ENCODE assay signal across 10 cellular contexts in the genomic region with DNA sequence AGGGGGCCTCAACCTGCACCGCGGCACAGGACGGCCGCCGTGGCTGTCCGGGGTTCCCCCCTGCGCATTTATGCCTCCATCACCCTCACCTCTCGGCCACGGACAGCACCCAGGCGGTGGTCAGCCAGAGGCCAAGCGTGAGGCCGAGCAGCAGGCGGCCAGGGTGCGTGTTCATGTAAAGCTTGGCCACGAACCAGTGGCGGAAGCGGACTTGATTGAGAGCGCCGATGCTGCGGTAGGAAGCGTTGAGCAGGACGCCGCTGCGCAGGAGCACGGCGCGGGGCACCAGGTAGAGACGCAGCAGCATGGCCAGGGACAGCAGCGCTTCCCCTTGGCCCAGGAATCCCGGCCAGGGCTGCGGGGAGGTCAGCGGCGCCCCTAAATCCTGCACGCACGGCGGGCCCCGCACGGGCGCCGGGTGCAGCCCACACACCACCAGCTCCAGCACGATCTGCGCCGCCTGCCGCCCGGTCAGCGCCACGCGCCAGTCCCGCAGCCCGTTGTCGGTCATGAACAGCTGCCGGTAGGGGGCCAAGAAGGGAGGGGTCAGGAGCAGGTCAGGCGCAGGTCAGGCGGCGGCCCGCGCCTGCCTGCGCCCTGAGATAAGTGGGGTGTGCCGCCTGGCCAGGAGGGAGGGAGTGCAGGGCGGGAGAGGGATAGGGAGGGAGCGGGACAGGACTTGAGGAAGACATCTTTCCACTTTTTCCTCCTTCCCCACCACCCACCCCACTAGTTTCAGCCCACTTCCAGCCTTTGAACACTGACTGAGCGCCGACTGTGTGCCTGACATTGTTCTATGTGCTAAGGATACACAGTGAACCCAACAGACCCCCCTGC. TPM values are rescaled to one million over a fixed set of nuclear protein-coding genes. Genes with fewer than 3 reads are reported as not detected.
DNase-seq lines count a peak whose midpoint lies in the region; ATAC-seq, FAIRE-seq and TF ChIP-seq lines count a peak whose summit lies in the region.
"Had no signal": no experiment of that assay in that cellular context is flagged by ENCODE, and none has a peak within 500 bp of the region (broad histone marks: within the 10 kb centered on the region; RNA-seq: fewer than 3 reads in every experiment).

No MANE protein-coding gene starts in this region.

- H3K9me3 Mint-ChIP-seq in activated naive CD4-positive, alpha-beta T cell treated with anti-CD3 and anti-CD28 coated beads, Interleukin-2, amount 10 ng/mL, durations not matched to agents 7 days and 5 days = no peaks in the 10 kb centered on the region

- DNase-seq in GM23248 (peak; percentile 79), bronchial epithelial cell (ENCODE audit: low read depth) (peak; percentile 39), sigmoid colon (no peak), COLO829 (ENCODE audit: low spot score) (no peak)
- no peak for DNase-seq in activated naive CD4-positive, alpha-beta T cell treated with anti-CD3 and anti-CD28 coated beads, Interleukin-2, amount 10 ng/mL, durations not matched to agents 7 days and 5 days
- DNase-seq: activated naive CD4-positive, alpha-beta T cell; NCI-H1694 treated with DMSO at 0.1 percent for 48 hours had no signal

- intact Hi-C loops in sigmoid colon (cut with DNase I) = loop anchor here (1.0 kb wide), 1 partner anchor 29 kb away; no protein-coding TSS in a partner anchor

- CTCF ChIA-PET in activated naive CD4-positive, alpha-beta T cell treated with anti-CD3 and anti-CD28 coated beads, Interleukin-2, amount 10 ng/mL, durations not matched to agents 7 days and 5 days (lab: Charles Lee) = no interaction called here

- no peaks in the 10 kb centered on the region for H3K36me3 ChIP-seq in GM23248 (ENCODE audit: low read depth)
- no peaks in the 10 kb centered on the region for H3K36me3 ChIP-seq in bronchial epithelial cell (ENCODE audit: control insufficient read depth, insufficient read depth, low read length)
- H3K36me3 ChIP-seq in sigmoid colon = no peaks in the 10 kb centered on the region

- TF ChIP-seq POLR2A in sigmoid colon (IDR thresholded peaks at IDR 0.05) = no peak

- no peaks in the 10 kb centered on the region for H3K9me3 ChIP-seq in GM23248 (ENCODE audit: low read depth)
- H3K9me3 ChIP-seq in iPS-18c (ENCODE audit: control insufficient read depth, insufficient read depth, low read length) = no peaks in the 10 kb centered on the region
- no peaks in the 10 kb centered on the region for H3K9me3 ChIP-seq in sigmoid colon

- no peaks in the 10 kb centered on the region for H3F3A ChIP-seq in GM23248 (ENCODE audit: insufficient read depth)

- H3K27me3 Mint-ChIP-seq in activated naive CD4-positive, alpha-beta T cell treated with anti-CD3 and anti-CD28 coated beads, Interleukin-2, amount 10 ng/mL, durations not matched to agents 7 days and 5 days = no peaks in the 10 kb centered on the region

- H3K27me3 ChIP-seq in GM23248 (replicated peaks; ENCODE audit: insufficient read depth) (no peaks in the 10 kb centered on the region), bronchial epithelial cell (ENCODE audit: control insufficient read depth, insufficient read depth, low read length) (no peaks in the 10 kb centered on the region), sigmoid colon (peaks cover 6 to 38% (median 31%) of the 10 kb centered on the region in 3 donors)

- H3K27ac Mint-ChIP-seq in activated naive CD4-positive, alpha-beta T cell treated with anti-CD3 and anti-CD28 coated beads, Interleukin-2, amount 10 ng/mL, durations not matched to agents 7 days and 5 days = no peak overlapping the region

- H3K4me1 Mint-ChIP-seq in activated naive CD4-positive, alpha-beta T cell treated with anti-CD3 and anti-CD28 coated beads, Interleukin-2, amount 10 ng/mL, durations not matched to agents 7 days and 5 days = peaks cover 39% of the 10 kb centered on the region

- no peaks in the 10 kb centered on the region for H3K9me2 ChIP-seq in GM23248 (ENCODE audit: insufficient read depth)

- in situ Hi-C loops in GM23248 (cut with MboI) = no loop called here

- H3K9ac ChIP-seq in GM23248 = no peak overlapping the region

- peak overlapping the region; percentile 6 for H3K4me2 ChIP-seq in GM23248 (ENCODE audit: unreplicated experiment)

- WGBS in GM23248 (ENCODE audit: low coverage in 1 of 2, low lambda C conversion rate in 2 of 2, missing lambda C conversion rate in 2 of 2), 2 experiments = 19 to 23% methylated on average over 52 to 61 of the region's 63 CpGs
- 43 to 59% methylated on average over 63 of the region's 63 CpGs for WGBS in sigmoid colon, 2 donors

- peak overlapping the region; percentile 41; the same call in 1 of the 2 replicates for H2AFZ ChIP-seq in GM23248

- peaks cover 38% of the 10 kb centered on the region for H3K36me3 Mint-ChIP-seq in activated naive CD4-positive, alpha-beta T cell treated with anti-CD3 and anti-CD28 coated beads, Interleukin-2, amount 10 ng/mL, durations not matched to agents 7 days and 5 days

- no peak for ATAC-seq in GM21367 (IDR thresholded peaks at IDR 0.05; ENCODE audit: unreplicated experiment)
- ATAC-seq in GM19395 (IDR thresholded peaks at IDR 0.05; ENCODE audit: unreplicated experiment) = no peak

- H4K20me1 ChIP-seq in GM23248 (ENCODE audit: insufficient read depth) = no peaks in the 10 kb centered on the region

- peak overlapping the region; percentile 35; the same call in 1 of the 2 replicates for H3K4me3 ChIP-seq in GM23248
- no peak overlapping the region for H3K4me3 ChIP-seq in bronchial epithelial cell (ENCODE audit: low read depth, low read length)
- H3K4me3 ChIP-seq in iPS-18c (ENCODE audit: insufficient read depth, low read depth, low read length) = peak overlapping the region; percentile 72
- H3K4me3 ChIP-seq in sigmoid colon = peak overlapping the region in 3 of 4 donors; percentile 2 to 38 (median 35)

- H3K27ac ChIP-seq in GM23248 = no peak overlapping the region
- H3K27ac ChIP-seq in sigmoid colon = peak overlapping the region in 2 of 4 donors; percentile 29 to 32

- no peaks in the 10 kb centered on the region for H3K79me2 ChIP-seq in GM23248 (ENCODE audit: insufficient read depth)

- no peak for TF ChIP-seq EP300 in sigmoid colon (IDR thresholded peaks at IDR 0.05)

- FAIRE-seq in bronchial epithelial cell (lab: Jason Lieb, UNC) = no peak

- H3K4me1 ChIP-seq in GM23248 (ENCODE audit: insufficient read depth) = peaks cover 8% of the 10 kb centered on the region
- H3K4me1 ChIP-seq in sigmoid colon = peaks cover 0 to 16% (median 13%) of the 10 kb centered on the region in 4 donors

- no peak overlapping the region for H3K4me3 Mint-ChIP-seq in activated naive CD4-positive, alpha-beta T cell treated with anti-CD3 and anti-CD28 coated beads, Interleukin-2, amount 10 ng/mL, durations not matched to agents 7 days and 5 days

- TF ChIP-seq CTCF in bronchial epithelial cell (IDR thresholded peaks at IDR 0.05; ENCODE audit: insufficient read depth, low read length, severe bottlenecking) (peak; percentile 94), sigmoid colon (IDR thresholded peaks at IDR 0.05) (peak in 3 of 4 experiments; percentile 35 to 62 (median 57))

RNA-seq across cellular contexts. Expression of gene KCNN4, which starts 6.5 kb away (rescaled TPM):
- 8.7 and 13.7 TPM in 2 replicates for total RNA-seq in GM23248 (2014; rRNA removed; shearing (Covaris generic))
- 9.4 and 11.9 TPM in 2 replicates for polyA plus RNA-seq in GM23248 (2016; fragmentation: Nextera tagmentation; extraction: Ambion mirVana)
- 0.26 and 9.7 TPM in 2 replicates for total RNA-seq in bronchial epithelial cell
- 1 to 10 TPM in 3 of 4 donors, under 1 TPM in 1; 0.71 to 3.3 (median 1.9) TPM for total RNA-seq in sigmoid colon
- 10 to 100 TPM in 1 of 3 donors, 1 to 10 TPM in 2; 3.7 to 48.7 (median 6.0) TPM for polyA plus RNA-seq in sigmoid colon

RNA-seq across cellular contexts. Expression of gene SMG9, which starts 19.6 kb away (rescaled TPM):
- 11.5 and 13.0 TPM in 2 replicates for total RNA-seq in GM23248 (2014; rRNA removed; shearing (Covaris generic))
- polyA plus RNA-seq in GM23248 (2016; fragmentation: Nextera tagmentation; extraction: Ambion mirVana) (23.2 and 25.7 TPM in 2 replicates), sigmoid colon (10 to 100 TPM in 1 of 3 donors, 1 to 10 TPM in 2; 6.2 to 36.5 (median 8.4) TPM)
- total RNA-seq in bronchial epithelial cell (4.0 and 4.7 TPM in 2 replicates), sigmoid colon (10 to 100 TPM in 3 of 4 donors, 1 to 10 TPM in 1; 5.6 to 25.2 (median 13.8) TPM)

RNA-seq across cellular contexts. Expression of gene LYPD5, which starts 27.9 kb away (rescaled TPM):
- total RNA-seq in GM23248 (2014; rRNA removed; shearing (Covaris generic)) = 0.32 and 0.76 TPM in 2 replicates
- polyA plus RNA-seq in GM23248 (2016; fragmentation: Nextera tagmentation; extraction: Ambion mirVana) (1.1 and 1.4 TPM in 2 replicates), sigmoid colon (10 to 100 TPM in 1 of 3 donors, 1 to 10 TPM in 1, under 1 TPM in 1; 0.60 to 10.6 (median 2.1) TPM)
- total RNA-seq in bronchial epithelial cell (0.38 and 0.53 TPM in 2 replicates), sigmoid colon (1 to 10 TPM in 3 of 4 donors, under 1 TPM in 1; 0.83 to 6.8 (median 1.5) TPM)

RNA-seq across cellular contexts. Expression of gene ZNF283, which starts 52.8 kb away (rescaled TPM):
- 12.1 and 14.2 TPM in 2 replicates for total RNA-seq in GM23248 (2014; rRNA removed; shearing (Covaris generic))
- polyA plus RNA-seq in GM23248 (2016; fragmentation: Nextera tagmentation; extraction: Ambion mirVana) (4.6 and 5.4 TPM in 2 replicates), sigmoid colon (1 to 10 TPM; 1.2 to 3.2 (median 2.1) TPM)
- total RNA-seq in bronchial epithelial cell (9.1 and 12.4 TPM in 2 replicates), sigmoid colon (10 to 100 TPM; 10.7 to 14.9 (median 12.4) TPM)

RNA-seq across cellular contexts. Expression of gene IRGC, which starts 58.4 kb away (rescaled TPM):
- total RNA-seq in GM23248 (2014; rRNA removed; shearing (Covaris generic)) = not detected in 2 replicates
- polyA plus RNA-seq in GM23248 (2016; fragmentation: Nextera tagmentation; extraction: Ambion mirVana) (not detected in 2 replicates), sigmoid colon (not detected)
- total RNA-seq in bronchial epithelial cell (not detected in 2 replicates), sigmoid colon (not detected)

Comparison
In these comparisons a context has a peak if more than half of its experiments do, and no peak if none do; other contexts are left out.
1. DNase-seq: peak in GM23248 (single experiment) and bronchial epithelial cell (single experiment); none in sigmoid colon (single experiment), activated naive CD4-positive, alpha-beta T cell treated with anti-CD3 and anti-CD28 coated beads, Interleukin-2, amount 10 ng/mL, durations not matched to agents 7 days and 5 days (single experiment) and COLO829 (single experiment).